Comparison of ENCODE assay signal across 25 cellular contexts in the genomic region with DNA sequence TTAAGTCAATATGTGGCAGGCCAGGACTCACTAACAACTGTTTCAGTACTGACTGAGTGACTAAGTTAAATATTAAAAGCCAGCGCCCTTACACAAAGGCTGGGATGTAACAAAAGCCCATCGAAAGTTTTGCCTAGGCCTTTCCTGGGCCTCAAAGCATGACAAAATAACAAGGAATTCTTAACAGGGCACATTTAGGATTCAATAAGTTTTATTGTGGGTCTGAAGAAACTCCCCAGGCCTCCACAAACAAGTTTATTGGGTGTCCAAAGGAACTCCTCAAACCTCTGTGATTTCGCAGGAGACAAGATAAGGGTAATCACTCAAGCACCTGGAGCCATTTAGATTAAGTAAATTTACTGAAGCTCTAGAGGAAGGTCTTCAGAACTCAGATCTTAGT.
"Had no signal": no experiment of that assay in that cellular context is flagged by ENCODE, and none has a peak within 500 bp of the region (broad histone marks: within the 10 kb centered on the region; RNA-seq: fewer than 3 reads in every experiment).

No MANE protein-coding gene starts in this region.

- H3K27ac Mint-ChIP-seq: activated CD4-positive, alpha-beta memory T cell treated with anti-CD3 and anti-CD28 coated beads, Interleukin-2, amount 10 ng/mL, durations not matched to agents 7 days and 5 days; activated CD4-positive, alpha-beta T cell treated with anti-CD3 and anti-CD28 coated beads for 36 hours; activated naive CD4-positive, alpha-beta T cell treated with anti-CD3 and anti-CD28 coated beads for 36 hours; activated naive CD8-positive, alpha-beta T cell; activated T-helper 17 cell treated with anti-CD3 and anti-CD28 coated beads, Interleukin-2, amount 50 U/mL, for 72 hours; brain; T-cell had no signal

- H3K4me1 Mint-ChIP-seq: activated CD4-positive, alpha-beta memory T cell treated with anti-CD3 and anti-CD28 coated beads, Interleukin-2, amount 10 ng/mL, durations not matched to agents 7 days and 5 days; activated CD4-positive, alpha-beta T cell treated with anti-CD3 and anti-CD28 coated beads for 36 hours; activated T-helper 17 cell treated with anti-CD3 and anti-CD28 coated beads, Interleukin-2, amount 50 U/mL, for 72 hours; brain; T-cell had no signal

- H3K4me3 Mint-ChIP-seq: activated CD4-positive, alpha-beta memory T cell treated with anti-CD3 and anti-CD28 coated beads, Interleukin-2, amount 10 ng/mL, durations not matched to agents 7 days and 5 days; activated CD4-positive, alpha-beta T cell treated with anti-CD3 and anti-CD28 coated beads for 36 hours; activated naive CD4-positive, alpha-beta T cell treated with anti-CD3 and anti-CD28 coated beads for 36 hours; activated naive CD8-positive, alpha-beta T cell; activated T-helper 17 cell treated with anti-CD3 and anti-CD28 coated beads, Interleukin-2, amount 50 U/mL, for 72 hours; brain; T-cell had no signal

- DNase-seq: activated CD4-positive, alpha-beta memory T cell treated with anti-CD3 and anti-CD28 coated beads, Interleukin-2, amount 10 ng/mL, durations not matched to agents 7 days and 5 days; activated CD4-positive, alpha-beta T cell treated with anti-CD3 and anti-CD28 coated beads for 36 hours; activated CD4-positive, alpha-beta T cell treated with anti-CD3 and anti-CD28 coated beads, Interleukin-2, amount 50 U/mL, for 1 hour; activated gamma-delta T cell; activated naive CD4-positive, alpha-beta T cell treated with anti-CD3 and anti-CD28 coated beads for 36 hours; activated T-cell treated with anti-CD3 and anti-CD28 coated beads for 4 hours; activated T-cell treated with anti-CD3 and anti-CD28 coated beads, Interleukin-2, amount 50 U/mL, for 48 hours; amygdala; Kasumi-1; NCI-H1105 treated with DMSO at 0.1 percent for 48 hours; NCI-H1436 treated with DMSO at 0.1 percent for 48 hours; NCI-H187; NCI-H2081 treated with DMSO at 0.1 percent for 48 hours; NCI-H446; NCI-H524; PC-3; SHP77 treated with DMSO at 0.1 percent for 48 hours; T-cell; T-helper 2 cell had no signal

- H3K36me3 Mint-ChIP-seq: activated naive CD8-positive, alpha-beta T cell; brain; T-cell had no signal

- H3K27me3 Mint-ChIP-seq: activated CD4-positive, alpha-beta memory T cell treated with anti-CD3 and anti-CD28 coated beads, Interleukin-2, amount 10 ng/mL, durations not matched to agents 7 days and 5 days; activated CD4-positive, alpha-beta T cell treated with anti-CD3 and anti-CD28 coated beads for 36 hours; activated T-helper 17 cell treated with anti-CD3 and anti-CD28 coated beads, Interleukin-2, amount 50 U/mL, for 72 hours; brain had no signal

- ATAC-seq: activated CD4-positive, alpha-beta T cell treated with anti-CD3 and anti-CD28 coated beads for 36 hours; activated T-helper 17 cell treated with anti-CD3 and anti-CD28 coated beads, Interleukin-2, amount 50 U/mL, for 72 hours; PC-3; T-cell had no signal

- H3K27ac ChIP-seq: VCaP had no signal

- FAIRE-seq: astrocyte, RCC 7860 had no signal

- H3K9me3 Mint-ChIP-seq: activated CD4-positive, alpha-beta memory T cell treated with anti-CD3 and anti-CD28 coated beads, Interleukin-2, amount 10 ng/mL, durations not matched to agents 7 days and 5 days; activated naive CD4-positive, alpha-beta T cell treated with anti-CD3 and anti-CD28 coated beads for 36 hours; activated T-helper 17 cell treated with anti-CD3 and anti-CD28 coated beads, Interleukin-2, amount 50 U/mL, for 72 hours had no signal
